20 cellular contexts compared by ENCODE assay signal in the genomic region with DNA sequence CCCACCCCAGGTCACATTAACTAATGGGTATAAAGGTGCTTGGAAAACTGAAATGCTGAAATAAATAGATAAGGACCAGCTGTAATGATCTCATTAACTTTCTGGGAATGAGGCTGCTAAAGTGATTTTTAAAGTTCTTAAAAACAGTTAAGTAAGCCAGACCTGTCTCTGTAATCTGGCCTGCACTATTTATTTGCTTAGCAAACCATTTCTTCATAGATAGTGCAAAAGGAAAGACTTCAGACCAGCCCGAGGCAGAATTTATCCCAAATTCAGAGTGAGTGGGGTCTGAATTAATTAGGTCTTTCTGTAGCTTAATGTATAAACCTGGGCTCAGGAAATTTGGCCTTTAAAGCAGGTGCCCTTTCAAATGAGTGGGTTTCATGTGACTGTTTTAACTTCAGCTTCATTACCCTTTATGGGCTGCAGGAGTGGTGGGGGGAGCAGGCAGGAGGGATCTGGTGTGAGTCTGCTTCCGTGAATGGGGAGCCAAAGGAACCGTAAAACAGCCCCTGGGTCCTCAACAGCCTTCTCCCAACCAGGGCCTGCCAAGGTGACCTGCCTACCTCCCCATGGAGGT.
"Had no signal": no experiment of that assay in that cellular context is flagged by ENCODE, and none has a peak within 500 bp of the region (broad histone marks: within the 10 kb centered on the region; RNA-seq: fewer than 3 reads in every experiment).

No MANE protein-coding gene starts in this region.

- H3K9me3 ChIP-seq: gastroesophageal sphincter, heart left ventricle, thoracic aorta had no signal

- ATAC-seq: activated CD4-positive, alpha-beta T cell treated with anti-CD3 and anti-CD28 coated beads for 36 hours; activated T-cell treated with anti-CD3 and anti-CD28 coated beads, Interleukin-2, amount 50 U/mL, for 4 hours; gastroesophageal sphincter; left colon; natural killer cell treated with Interleukin-12 subunit alpha and Interleukin-12 subunit beta and Interleukin-15 and Interleukin-18, amount 100 ng/mL, for 72 hours; T-cell had no signal

- H3K4me3 ChIP-seq: gastroesophageal sphincter, heart left ventricle, thoracic aorta had no signal

- DNase-seq: activated B cell treated with CpG ODN at 0.5 μM for 24 hours; activated CD4-positive, alpha-beta T cell treated with anti-CD3 and anti-CD28 coated beads for 36 hours; activated CD4-positive, alpha-beta T cell treated with anti-CD3 and anti-CD28 coated beads, Interleukin-2, amount 50 U/mL, for 4 hours; activated CD8-positive, alpha-beta memory T cell treated with anti-CD3 and anti-CD28 coated beads for 24 hours; activated CD8-positive, alpha-beta memory T cell treated with anti-CD3 and anti-CD28 coated beads, Interleukin-2, amount 50 U/mL, for 48 hours; activated naive CD4-positive, alpha-beta T cell; activated naive CD8-positive, alpha-beta T cell treated with anti-CD3 and anti-CD28 coated beads for 36 hours; activated T-cell treated with anti-CD3 and anti-CD28 coated beads, Interleukin-2, amount 50 U/mL, for 4 hours; heart left ventricle; islet precursor cell; left colon; midbrain; nucleus accumbens; stimulated activated CD4-positive, alpha-beta T cell treated with anti-CD3 and anti-CD28 coated beads, Interleukin-2, amount 100 ng/mL, for 48 hours; stimulated activated naive CD4-positive, alpha-beta T cell; T-cell had no signal

- H3K36me3 ChIP-seq: gastroesophageal sphincter, heart left ventricle, thoracic aorta had no signal

- H3K27me3 ChIP-seq: gastroesophageal sphincter, heart left ventricle had no signal

- H3K27ac ChIP-seq: epithelial cell of prostate, thoracic aorta had no signal
